In the genomic region with DNA sequence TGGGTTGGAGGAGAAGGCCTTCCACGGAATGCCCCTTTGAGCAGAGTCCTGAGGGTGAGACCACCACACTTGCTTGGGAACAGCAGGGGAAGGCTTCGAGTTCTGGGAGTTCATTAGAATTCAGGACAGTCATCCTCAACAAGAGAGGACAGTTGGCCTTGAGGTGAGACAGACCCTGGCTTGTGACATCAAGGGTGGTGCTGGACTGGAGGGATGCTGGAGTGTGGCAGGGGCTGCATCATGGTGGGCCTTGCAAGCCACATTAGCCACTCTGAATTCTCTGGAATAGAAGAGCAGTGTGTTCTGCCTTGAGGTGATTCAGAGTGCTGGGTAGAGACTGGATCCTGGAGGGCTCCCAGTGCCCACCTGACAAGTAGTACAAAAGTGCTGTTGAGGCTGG, we compare ENCODE assay signal across 18 cellular contexts.
"Had no signal": no experiment of that assay in that cellular context is flagged by ENCODE, and none has a peak within 500 bp of the region (broad histone marks: within the 10 kb centered on the region; RNA-seq: fewer than 3 reads in every experiment).

No MANE protein-coding gene starts in this region.

- H3K27ac Mint-ChIP-seq: memory B cell; natural killer cell treated with Interleukin-12 subunit alpha and Interleukin-12 subunit beta and Interleukin-15 and Interleukin-18, amount 100 ng/mL, for 72 hours; stimulated activated naive B cell treated with anti-CD40 and anti-IgM and Interleukin-4, amounts not matched to agents 10 μg/mL and 1 μg/mL and 100 μg/mL, for 72 hours; stimulated activated naive CD8-positive, alpha-beta T cell treated with anti-CD3 and anti-CD28 coated beads, Interleukin-15, amount 100 ng/mL, for 72 hours had no signal

- H3K4me3 Mint-ChIP-seq: immature natural killer cell; memory B cell; mesothelial cell of epicardium; natural killer cell treated with Interleukin-12 subunit alpha and Interleukin-12 subunit beta and Interleukin-15 and Interleukin-18, amount 100 ng/mL, for 72 hours; stimulated activated naive B cell treated with anti-CD40 and anti-IgM and Interleukin-4, amounts not matched to agents 10 μg/mL and 1 μg/mL and 100 μg/mL, for 72 hours; stimulated activated naive CD8-positive, alpha-beta T cell treated with anti-CD3 and anti-CD28 coated beads, Interleukin-15, amount 100 ng/mL, for 72 hours had no signal

- DNase-seq: esophagus squamous epithelium; foreskin fibroblast; glutamatergic neuron; immature natural killer cell; left lung; lower lobe of right lung; sigmoid colon; stimulated activated CD4-positive, alpha-beta T cell treated with anti-CD3 and anti-CD28 coated beads, Interleukin-2, amount 100 ng/mL, for 24 hours; stimulated activated CD4-positive, alpha-beta T cell treated with anti-CD3 and anti-CD28 coated beads, Interleukin-4, amount 100 ng/mL, for 4 hours; stimulated activated naive B cell treated with anti-CD40 and anti-IgM and Interleukin-4, amounts not matched to agents 10 μg/mL and 1 μg/mL and 100 μg/mL, for 72 hours; stimulated activated naive CD8-positive, alpha-beta T cell treated with anti-CD3 and anti-CD28 coated beads, Interleukin-15, amount 100 ng/mL, for 72 hours; testis had no signal

- H3K27me3 Mint-ChIP-seq: memory B cell; natural killer cell treated with Interleukin-12 subunit alpha and Interleukin-12 subunit beta and Interleukin-15 and Interleukin-18, amount 100 ng/mL, for 72 hours; stimulated activated naive B cell treated with anti-CD40 and anti-IgM and Interleukin-4, amounts not matched to agents 10 μg/mL and 1 μg/mL and 100 μg/mL, for 72 hours; stimulated activated naive CD8-positive, alpha-beta T cell treated with anti-CD3 and anti-CD28 coated beads, Interleukin-15, amount 100 ng/mL, for 72 hours had no signal

- H3K9me3 ChIP-seq: esophagus squamous epithelium, gastroesophageal sphincter, left lung, lower lobe of right lung, sigmoid colon, testis, tibial nerve had no signal

- H3K4me1 Mint-ChIP-seq: stimulated activated naive CD8-positive, alpha-beta T cell treated with anti-CD3 and anti-CD28 coated beads, Interleukin-15, amount 100 ng/mL, for 72 hours had no signal

- H3K4me3 ChIP-seq: esophagus squamous epithelium, gastroesophageal sphincter, left lung, lower lobe of right lung, sigmoid colon, skin epidermis, testis, tibial nerve had no signal

- H3K27me3 ChIP-seq: esophagus squamous epithelium, gastroesophageal sphincter, left lung, sigmoid colon, testis, tibial nerve had no signal

- H3K36me3 ChIP-seq: esophagus squamous epithelium, gastroesophageal sphincter, left lung, lower lobe of right lung, sigmoid colon, tibial nerve had no signal

- H3K4me1 ChIP-seq: testis had no signal

- H3K27ac ChIP-seq: esophagus squamous epithelium, gastroesophageal sphincter, lower lobe of right lung, sigmoid colon, skin epidermis, testis, tibial nerve had no signal

- ATAC-seq: gastroesophageal sphincter; left lung; lower lobe of right lung; natural killer cell treated with Interleukin-12 subunit alpha and Interleukin-12 subunit beta and Interleukin-15 and Interleukin-18, amount 100 ng/mL, for 72 hours; stimulated activated naive B cell treated with anti-CD40 and anti-IgM and Interleukin-4, amounts not matched to agents 10 μg/mL and 1 μg/mL and 100 μg/mL, for 72 hours; stimulated activated naive CD8-positive, alpha-beta T cell treated with anti-CD3 and anti-CD28 coated beads, Interleukin-15, amount 100 ng/mL, for 72 hours had no signal

- H3K36me3 Mint-ChIP-seq: immature natural killer cell; memory B cell; natural killer cell treated with Interleukin-12 subunit alpha and Interleukin-12 subunit beta and Interleukin-15 and Interleukin-18, amount 100 ng/mL, for 72 hours had no signal

- H3K9me3 Mint-ChIP-seq: immature natural killer cell; memory B cell; natural killer cell treated with Interleukin-12 subunit alpha and Interleukin-12 subunit beta and Interleukin-15 and Interleukin-18, amount 100 ng/mL, for 72 hours; stimulated activated naive B cell treated with anti-CD40 and anti-IgM and Interleukin-4, amounts not matched to agents 10 μg/mL and 1 μg/mL and 100 μg/mL, for 72 hours; stimulated activated naive CD8-positive, alpha-beta T cell treated with anti-CD3 and anti-CD28 coated beads, Interleukin-15, amount 100 ng/mL, for 72 hours had no signal
